In genomic region chr17:1718362-1719165, GRCh38 we compare ENCODE assay signal across 6 cellular contexts.
DNase-seq lines count a peak whose midpoint lies in the region; TF ChIP-seq lines count a peak whose summit lies in the region.

No MANE protein-coding gene starts in this region.

- no peak overlapping the region for H2AFZ ChIP-seq in OCI-LY1 (ENCODE audit: low read length)

- H3K4me2 ChIP-seq in OCI-LY1 (ENCODE audit: low read length): peak overlapping the region; percentile 94; the same call in 1 of the 2 replicates

- peaks cover 54% of the 10 kb centered on the region for H3K4me1 ChIP-seq in OCI-LY1 (ENCODE audit: insufficient read depth, low read length, severe bottlenecking)
- H3K4me1 ChIP-seq in HAP-1: peaks cover 15% of the 10 kb centered on the region

- in situ Hi-C loops in HAP-1 (cut with MboI; ENCODE audit: low sequenced_read_pairs): loop anchor here (10.0 kb wide), 1 partner anchor 316 kb away; the partner anchor contains the start of gene DPH1

- TF ChIP-seq CTCF in OCI-LY1 (IDR thresholded peaks at IDR 0.05; ENCODE audit: low read length): no peak

- H4K20me1 ChIP-seq in OCI-LY1 (ENCODE audit: insufficient read depth, low read length): no peaks in the 10 kb centered on the region

- no peak overlapping the region for H3K9ac ChIP-seq in OCI-LY1 (ENCODE audit: low read length)

- H3K79me2 ChIP-seq in OCI-LY1 (ENCODE audit: insufficient read depth, low read length): no peaks in the 10 kb centered on the region

- H3K36me3 ChIP-seq in OCI-LY1 (ENCODE audit: insufficient read depth, low read length) (no peaks in the 10 kb centered on the region), HAP-1 (replicated peaks) (peaks cover under 1% of the 10 kb centered on the region)

- DNase-seq in ecto neural progenitor cell (ENCODE audit: low spot score) (peak; percentile 52), HAP-1 (ENCODE audit: low spot score in 2 of 2) (no peak), NCI-H2196 treated with DMSO at 0.1 percent for 48 hours (lab: John Stamatoyannopoulos, UW; ENCODE audit: unreplicated experiment) (no peak)
- no peak for DNase-seq in stimulated activated CD4-positive, alpha-beta T cell treated with anti-CD3 and anti-CD28 coated beads, Interleukin-12 subunit alpha, Interleukin-12 subunit beta, amount 100 ng/mL, for 4 hours

- H3K27ac ChIP-seq in OCI-LY1 (ENCODE audit: low read depth, low read length, poor library complexity, severe bottlenecking) (peak overlapping the region; percentile 92), skin epidermis (peak overlapping the region in 18 of 21 experiments; percentile 91 to 100 (median 98))

- no peak overlapping the region for H3K4me3 ChIP-seq in OCI-LY1 (ENCODE audit: low read depth, low read length, poor library complexity, severe bottlenecking)
- H3K4me3 ChIP-seq in skin epidermis: no peak overlapping the region
- no peak overlapping the region for H3K4me3 ChIP-seq in HAP-1

- H3K9me2 ChIP-seq in OCI-LY1 (ENCODE audit: low read depth, low read length): no peaks in the 10 kb centered on the region

- H3K9me3 ChIP-seq in OCI-LY1 (ENCODE audit: low read length) (no peaks in the 10 kb centered on the region), HAP-1 (no peaks in the 10 kb centered on the region)

- no peaks in the 10 kb centered on the region; the same call in 1 of the 2 replicates for H3F3A ChIP-seq in OCI-LY1 (ENCODE audit: insufficient read depth, low read length)

- H3K27me3 ChIP-seq in OCI-LY1 (ENCODE audit: insufficient read depth, low read length) (no peaks in the 10 kb centered on the region), HAP-1 (ENCODE audit: low read depth) (no peaks in the 10 kb centered on the region)
